In genomic region chr20:47125553-47126373, GRCh38 we compare ENCODE assay signal across 1 cellular context.
TF ChIP-seq lines count a peak whose summit lies in the region.

No MANE protein-coding gene starts in this region.

TF ChIP-seq in WTC11, 78 proteins besides CTCF, POLR2A, EP300 and RAD21 (continued from another document):
- no peak for TF ChIP-seq IRF1 (CRISPR knock-in tag; IDR thresholded peaks at IDR 0.05)
- TF ChIP-seq, protein P1, sequence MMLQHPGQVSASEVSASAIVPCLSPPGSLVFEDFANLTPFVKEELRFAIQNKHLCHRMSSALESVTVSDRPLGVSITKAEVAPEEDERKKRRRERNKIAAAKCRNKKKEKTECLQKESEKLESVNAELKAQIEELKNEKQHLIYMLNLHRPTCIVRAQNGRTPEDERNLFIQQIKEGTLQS (CRISPR knock-in tag; conservative IDR thresholded peaks at IDR 0.05), result no peak
- no peak for TF ChIP-seq JUN (CRISPR knock-in tag; IDR thresholded peaks at IDR 0.05)
- no peak for TF ChIP-seq JAZF1 (CRISPR knock-in tag; IDR thresholded peaks at IDR 0.05)
